8 cellular contexts compared by ENCODE assay signal in genomic region chr1:93061895-93062792, GRCh38. TPM values are rescaled to one million over a fixed set of nuclear protein-coding genes. Genes with fewer than 3 reads are reported as not detected.
DNase-seq lines count a peak whose midpoint lies in the region; ATAC-seq, FAIRE-seq and TF ChIP-seq lines count a peak whose summit lies in the region.

No MANE protein-coding gene starts in this region.

- H3K4me2 ChIP-seq in GM12878 (ENCODE audit: control insufficient read depth, insufficient read depth), result no peak overlapping the region
- H3K4me2 ChIP-seq in HepG2 (ENCODE audit: low read depth, low read length), result no peak overlapping the region

- ATAC-seq in GM18498 (IDR thresholded peaks at IDR 0.05; ENCODE audit: unreplicated experiment) (peak; percentile 81), GM12878 (peak; percentile 99), HepG2 (peak; percentile 88)

- H3K4me3 ChIP-seq in GM12878, result no peak overlapping the region
- H3K4me3 ChIP-seq in HepG2 (replicated peaks in 1 of 3; ENCODE audit: insufficient read depth in 1 of 3, low read depth in 2 of 3, low read length in 3 of 3), result no peak overlapping the region

- RAD21 ChIA-PET in GM12878 (lab: Charles Lee; ENCODE audit: unreplicated experiment), result interaction anchor here (0.5 to 4.8 kb wide), 25 partner anchors 9 to 313 kb away, joined by 3 to 36 read pairs (median 5); partner anchors contain the start of genes DIPK1A, MTF2 and RPL5

- no peaks in the 10 kb centered on the region for H3K36me3 Mint-ChIP-seq in type B pancreatic cell

- peak; percentile 28 for DNase-seq in Ammon's horn (ENCODE audit: low spot score)
- peak; percentile 7 for DNase-seq in HTR-8/SVneo (ENCODE audit: insufficient read length, low spot score)
- peak; percentile 36 for DNase-seq in RWPE1 (ENCODE audit: low spot score)
- DNase-seq in GM12878 (ENCODE audit: low read depth, low spot score), result no peak
- peak; percentile 54 for DNase-seq in HepG2 (ENCODE audit: low spot score)
- DNase-seq in type B pancreatic cell (ENCODE audit: extremely low spot score, unreplicated experiment), result no peak
- no peak for DNase-seq in dedifferentiated amniotic fluid mesenchymal stem cell (ENCODE audit: extremely low spot score)

- peak; percentile 50 for TF ChIP-seq CTCF in RWPE1 (conservative IDR thresholded peaks at IDR 0.05; ENCODE audit: low read depth)
- peak; percentile 67 to 83 (median 72) for TF ChIP-seq CTCF in GM12878 (IDR thresholded peaks at IDR 0.05 in 2 of 3, conservative IDR thresholded peaks at IDR 0.05 in 1 of 3; ENCODE audit: control insufficient read depth in 2 of 3, extremely low read depth in 1 of 3, insufficient read depth in 1 of 3, low read depth in 3 of 3, low read length in 3 of 3)
- peak; percentile 82 for TF ChIP-seq CTCF in HepG2 (CRISPR knock-in tag; IDR thresholded peaks at IDR 0.05)
- peak; percentile 58 for TF ChIP-seq CTCF in type B pancreatic cell (conservative IDR thresholded peaks at IDR 0.05)

- peak; percentile 90 for TF ChIP-seq RAD21 in GM12878 (IDR thresholded peaks at IDR 0.05; ENCODE audit: insufficient read depth, low read depth, low read length)
- peak; percentile 72 for TF ChIP-seq RAD21 in HepG2 (CRISPR knock-in tag; IDR thresholded peaks at IDR 0.05)

- POLR2A ChIA-PET in RWPE1 (lab: Yijun Ruan, JAX; ENCODE audit: low non-redundant PET) (no interaction called here), GM12878 (lab: Charles Lee) (interaction anchor here (0.9 to 2.0 kb wide), 3 partner anchors 16 to 45 kb away, joined by 3 to 9 read pairs (median 3); partner anchors contain the start of gene MTF2), HepG2 (lab: Yijun Ruan, JAX) (interaction anchor here (0.7 to 2.0 kb wide), 2 partner anchors 17 to 102 kb away, joined by 3 to 6 read pairs; partner anchors contain the start of gene MTF2)

- H3K27me3 ChIP-seq in GM12878 (replicated peaks in 1 of 2; ENCODE audit: control insufficient read depth in 2 of 2, insufficient read depth in 2 of 2, low read length in 1 of 2) (no peaks in the 10 kb centered on the region; a peak in 1 of 4 replicates), HepG2 (ENCODE audit: control insufficient read depth in 1 of 2, insufficient read depth in 2 of 2, low read length in 2 of 2) (no peaks in the 10 kb centered on the region; a peak in 1 of 5 replicates)

- H3K4me1 Mint-ChIP-seq in type B pancreatic cell (ENCODE audit: unreplicated experiment), result no peaks in the 10 kb centered on the region

- H3K9me3 Mint-ChIP-seq in type B pancreatic cell, result no peaks in the 10 kb centered on the region

- H2AFZ ChIP-seq in GM12878 (ENCODE audit: control insufficient read depth, low read depth, low read length) (no peak overlapping the region), HepG2 (ENCODE audit: low read length) (no peak overlapping the region)

- H3K36me3 ChIP-seq in GM12878 (ENCODE audit: control insufficient read depth in 2 of 2, insufficient read depth in 2 of 2, low read length in 1 of 2) (no peaks in the 10 kb centered on the region), HepG2 (replicated peaks in 1 of 2; ENCODE audit: control insufficient read depth in 1 of 2, insufficient read depth in 2 of 2, low read length in 2 of 2) (no peaks in the 10 kb centered on the region)

- no peak for FAIRE-seq in HTR-8/SVneo (lab: Jason Lieb, UNC)
- FAIRE-seq in GM12878 (lab: Jason Lieb, UNC), result peak; percentile 85
- peak; percentile 71 for FAIRE-seq in HepG2 (lab: Jason Lieb, UNC)

- in situ Hi-C loops in GM12878 (cut with MboI) (loop anchor here (5.0 kb wide), 1 partner anchor 35 kb away; no protein-coding TSS in a partner anchor), HepG2 (cut with HindIII; ENCODE audit: extremely low pct_ligation_motif_present, low pct_unique_long_range_greater_than_20kb) (loop anchor here (5.0 kb wide), 1 partner anchor 40 kb away; no protein-coding TSS in a partner anchor)

- H3K9ac ChIP-seq in GM12878 (ENCODE audit: control insufficient read depth, insufficient read depth, low read length) (no peak overlapping the region), HepG2 (ENCODE audit: insufficient read depth, low read depth, low read length) (no peak overlapping the region)

- WGBS in GM12878 (ENCODE audit: insufficient coverage, insufficient replicate concordance, low lambda C conversion rate, missing lambda C conversion rate), result 33% methylated on average over 3 of the region's 3 CpGs
- 23% methylated on average over 3 of the region's 3 CpGs for WGBS in HepG2 (ENCODE audit: low lambda C conversion rate)

- no peak overlapping the region for H3K4me3 Mint-ChIP-seq in type B pancreatic cell

- no TSS peak for BruUV-seq in GM12878 (replicated peaks; lab: Mats Ljungman, UMichigan)
- no TSS peak for BruUV-seq in HepG2 (replicated peaks; lab: Mats Ljungman, UMichigan)

- TF ChIP-seq POLR2A in GM12878 (IDR thresholded peaks at IDR 0.05; ENCODE audit: low read depth, low read length) (no peak), HepG2 (IDR thresholded peaks at IDR 0.05; ENCODE audit: insufficient read depth in 1 of 2, low read depth in 2 of 2, low read length in 2 of 2) (no peak)

- no peak overlapping the region for H3K27ac ChIP-seq in RWPE1
- no peak overlapping the region for H3K27ac ChIP-seq in GM12878 (ENCODE audit: control insufficient read depth, insufficient read depth)
- H3K27ac ChIP-seq in HepG2 (ENCODE audit: extremely low read length, insufficient read depth, low read length), result no peak overlapping the region

- no peaks in the 10 kb centered on the region for H4K20me1 ChIP-seq in GM12878 (ENCODE audit: control insufficient read depth, insufficient read depth)
- no peaks in the 10 kb centered on the region for H4K20me1 ChIP-seq in HepG2 (ENCODE audit: insufficient read depth, low read length)

- H3K4me1 ChIP-seq in GM12878 (ENCODE audit: control insufficient read depth, insufficient read depth, low read length) (no peaks in the 10 kb centered on the region), HepG2 (ENCODE audit: insufficient read depth, low read length) (no peaks in the 10 kb centered on the region)

- peaks cover 28% of the 10 kb centered on the region for H3K27me3 Mint-ChIP-seq in type B pancreatic cell

- CTCF ChIA-PET in RWPE1 (lab: Yijun Ruan, JAX), result interaction anchor here (0.6 to 2.2 kb wide), 15 partner anchors 11 to 351 kb away, joined by 3 to 16 read pairs (median 4); no protein-coding TSS in a partner anchor
- CTCF ChIA-PET in GM12878 (lab: Yijun Ruan, JAX), result interaction anchor here (0.7 to 19.4 kb wide), 38 partner anchors 8 to 600 kb away, joined by 3 to 445 read pairs (median 4); partner anchors contain the start of genes DIPK1A and MTF2
- CTCF ChIA-PET in HepG2 (lab: Yijun Ruan, JAX; ENCODE audit: low intra/inter-chr PET ratio, low total read pairs), result interaction anchor here (1.1 to 2.4 kb wide), 2 partner anchors 40 to 203 kb away, joined by 5 to 45 read pairs; no protein-coding TSS in a partner anchor

- H3K9me3 ChIP-seq in GM12878 (replicated peaks; ENCODE audit: control insufficient read depth, insufficient read depth, low read length) (no peaks in the 10 kb centered on the region), HepG2 (ENCODE audit: low read length) (no peaks in the 10 kb centered on the region)

- SMC1A ChIA-PET in GM12878 (lab: Charles Lee; ENCODE audit: uncharacterized antibody, unreplicated experiment), result interaction anchor here (0.6 to 3.6 kb wide), 34 partner anchors 8 to 546 kb away, joined by 3 to 57 read pairs (median 6); partner anchors contain the start of genes DIPK1A and MTF2

- intact Hi-C loops in GM12878 (cut with micrococcal nuclease; ENCODE audit: unreplicated experiment) (loop anchor here (1.0 to 2.0 kb wide), 3 partner anchors 41 to 203 kb away; no protein-coding TSS in a partner anchor), HepG2 (cut with micrococcal nuclease; ENCODE audit: unreplicated experiment) (loop anchor here (1.0 to 2.0 kb wide), 3 partner anchors 41 to 203 kb away; no protein-coding TSS in a partner anchor)

- H3K79me2 ChIP-seq in GM12878 (ENCODE audit: control insufficient read depth, insufficient read depth, low read length), result no peaks in the 10 kb centered on the region
- H3K79me2 ChIP-seq in HepG2 (ENCODE audit: insufficient read depth, low read length), result no peaks in the 10 kb centered on the region

- no peak for TF ChIP-seq EP300 in GM12878 (IDR thresholded peaks at IDR 0.05; ENCODE audit: borderline replicate concordance in 1 of 2, control insufficient read depth in 1 of 2, low read depth in 2 of 2, low read length in 2 of 2)
- TF ChIP-seq EP300 in HepG2 (IDR thresholded peaks at IDR 0.05; ENCODE audit: low read depth in 2 of 2, low read length in 2 of 2), result no peak
- TF ChIP-seq EP300 in HepG2 (CRISPR knock-in tag; IDR thresholded peaks at IDR 0.05; ENCODE audit: borderline replicate concordance), result no peak

- no peak overlapping the region for H3K27ac Mint-ChIP-seq in type B pancreatic cell

RNA-seq across cellular contexts. Expression of gene MTF2, which starts 16.9 kb away (rescaled TPM):
- 208 and 233 TPM in 2 replicates for total RNA-seq in GM12878 (2013; cell fraction: nucleolus; rRNA removed)
- 33.3 and 41.8 TPM in 2 replicates for total RNA-seq in GM12878 (2014; rRNA removed)
- total RNA-seq in GM12878 (2014; rRNA removed; fragmentation: Illumina TruSeq; extraction: Trizol), result 43.6 and 44.3 TPM in 2 replicates
- 45.9 and 54.8 TPM in 2 replicates for total RNA-seq in GM12878 (2021)
- 15.5 TPM for polyA plus RNA-seq in GM12878 (2011; ENCODE audit: low read depth)
- 74.9 and 102 TPM in 2 replicates for polyA plus RNA-seq in GM12878 (2011; rRNA removed)
- polyA plus RNA-seq in GM12878 (2011; cell fraction: cytosol; rRNA removed), result 35.9 and 38.8 TPM in 2 replicates
- 35.1 and 45.2 TPM in 2 replicates for polyA plus RNA-seq in GM12878 (2011; cell fraction: nucleus; rRNA removed)
- 23.9 and 26.9 TPM in 2 replicates for polyA plus RNA-seq in GM12878 (2012)
- 38.8 and 40.7 TPM in 2 replicates for polyA plus RNA-seq in GM12878 (2014; fragmentation: Illumina TruSeq; extraction: Trizol)
- 10 to 100 TPM; 22.6 to 30.6 TPM for polyA plus RNA-seq in GM12878 (2014; fragmentation: Nextera tagmentation; extraction: Ambion mirVana)
- 32.3 and 41.9 TPM in 2 replicates for polyA plus RNA-seq in GM12878 (2014; rRNA removed)
- 10 to 100 TPM; 67.4 to 69.4 TPM for polyA plus RNA-seq in GM12878 (2016; fragmentation: Nextera tagmentation; extraction: Ambion mirVana)
- 99.2 and 125 TPM in 2 replicates for polyA minus RNA-seq in GM12878 (2011; rRNA and poly(A)+ RNA removed)
- 32.7 and 33.9 TPM in 2 replicates for polyA minus RNA-seq in GM12878 (2011; cell fraction: cytosol; rRNA and poly(A)+ RNA removed)
- polyA minus RNA-seq in GM12878 (2011; cell fraction: nucleus; rRNA and poly(A)+ RNA removed), result 51.7 and 64.1 TPM in 2 replicates
- total RNA-seq in HepG2 (2016; rRNA removed; fragmentation: Illumina TruSeq; extraction: Trizol), result 53.9 and 75.1 TPM in 2 replicates
- 9.8 and 10.6 TPM in 2 replicates for total RNA-seq in HepG2 (2016; cell fraction: cytosol; rRNA removed; fragmentation: Illumina TruSeq; extraction: Trizol; ENCODE audit: low read depth)
- 53.0 and 76.9 TPM in 2 replicates for total RNA-seq in HepG2 (2016; cell fraction: insoluble cytoplasmic fraction; rRNA removed; fragmentation: Illumina TruSeq; extraction: Trizol)
- 20.9 and 22.0 TPM in 2 replicates for total RNA-seq in HepG2 (2016; cell fraction: membrane; rRNA removed; fragmentation: Illumina TruSeq; extraction: Trizol)
- total RNA-seq in HepG2 (2016; cell fraction: nucleus; rRNA removed; fragmentation: Illumina TruSeq; extraction: Trizol), result 50.0 and 51.5 TPM in 2 replicates
- 31.6 and 48.7 TPM in 2 replicates for polyA plus RNA-seq in HepG2 (2011; rRNA removed)
- 21.4 and 26.3 TPM in 2 replicates for polyA plus RNA-seq in HepG2 (2011; cell fraction: cytosol; rRNA removed)
- polyA plus RNA-seq in HepG2 (2011; cell fraction: nucleus; rRNA removed), result 15.3 and 16.2 TPM in 2 replicates
- polyA plus RNA-seq in HepG2 (2012), result 15.0 and 24.0 TPM in 2 replicates
- polyA plus RNA-seq in HepG2 (2016; cell fraction: cytosol; fragmentation: Illumina TruSeq; extraction: Trizol; ENCODE audit: low read depth), result 1.7 and 1.9 TPM in 2 replicates
- polyA plus RNA-seq in HepG2 (2016; cell fraction: insoluble cytoplasmic fraction; fragmentation: Illumina TruSeq; extraction: Trizol; ENCODE audit: low read depth), result 41.8 and 50.5 TPM in 2 replicates
- polyA plus RNA-seq in HepG2 (2016; cell fraction: membrane; fragmentation: Illumina TruSeq; extraction: Trizol; ENCODE audit: low read depth), result 6.2 and 6.4 TPM in 2 replicates
- polyA plus RNA-seq in HepG2 (2016; cell fraction: nucleus; fragmentation: Illumina TruSeq; extraction: Trizol; ENCODE audit: insufficient read depth, low read depth), result 37.1 and 45.5 TPM in 2 replicates
- polyA minus RNA-seq in HepG2 (2011; rRNA and poly(A)+ RNA removed; ENCODE audit: low replicate concordance), result 30.9 and 42.6 TPM in 2 replicates
- polyA minus RNA-seq in HepG2 (2011; cell fraction: cytosol; rRNA and poly(A)+ RNA removed), result 17.9 and 20.3 TPM in 2 replicates
- polyA minus RNA-seq in HepG2 (2011; cell fraction: nucleus; rRNA and poly(A)+ RNA removed), result 88.8 and 102 TPM in 2 replicates
- total RNA-seq in type B pancreatic cell (ENCODE audit: low replicate concordance), result 39.4 and 67.8 TPM in 2 replicates

Comparison
In these comparisons a context has a peak if more than half of its experiments do, and no peak if none do; other contexts are left out.
1. DNase-seq: peak in Ammon's horn (single experiment), HTR-8/SVneo (single experiment), RWPE1 (single experiment) and HepG2 (single experiment); none in GM12878 (single experiment), type B pancreatic cell (single experiment) and dedifferentiated amniotic fluid mesenchymal stem cell (single experiment).
2. Peak in every context shown above with its lines, with median percentiles within 50 percentile points of each other: ATAC-seq and CTCF ChIP-seq.